In the genomic region with DNA sequence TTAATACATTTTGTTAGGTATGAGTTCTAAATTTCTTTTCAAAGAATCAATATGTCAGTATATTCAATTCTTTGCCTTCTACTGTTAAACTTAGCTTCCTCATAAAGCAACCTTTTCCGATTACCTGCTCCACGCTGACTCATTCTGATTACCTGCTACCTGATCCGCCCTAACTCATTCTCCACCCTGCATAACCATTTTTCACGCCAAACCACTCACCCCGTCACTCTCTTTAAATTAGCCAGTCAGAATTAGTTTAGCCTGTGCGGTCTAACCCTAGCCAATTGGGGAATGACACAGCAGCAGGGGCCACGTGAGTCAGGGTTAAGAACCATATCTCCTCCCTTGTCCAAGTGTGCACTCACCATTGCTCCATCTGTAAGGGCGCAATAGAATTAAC, we compare ENCODE assay signal across 1 cellular context.
TF ChIP-seq lines count a peak whose summit lies in the region.

No MANE protein-coding gene starts in this region.

TF ChIP-seq in K562, 482 proteins besides CTCF, POLR2A, EP300 and RAD21 (continued from another document):
- TF ChIP-seq E2F6 (IDR thresholded peaks at IDR 0.05; ENCODE audit: borderline replicate concordance in 1 of 2, extremely low read depth in 1 of 2, insufficient read depth in 1 of 2, insufficient read length in 1 of 2, low read depth in 1 of 2, low read length in 1 of 2, poor library complexity in 1 of 2, severe bottlenecking in 1 of 2) (no peak), ZC3H8 (IDR thresholded peaks at IDR 0.05) (no peak), BHLHE40 (IDR thresholded peaks at IDR 0.05; ENCODE audit: low read length) (0 out of 2 replicates have a peak, but pooled peaks have one; percentile 26), DACH1 (IDR thresholded peaks at IDR 0.05; ENCODE audit: partially characterized antibody) (no peak)
TF ChIP-seq in K562: peak in this region for 7.
